ENCODE assay signal across 30 cellular contexts in the genomic region with DNA sequence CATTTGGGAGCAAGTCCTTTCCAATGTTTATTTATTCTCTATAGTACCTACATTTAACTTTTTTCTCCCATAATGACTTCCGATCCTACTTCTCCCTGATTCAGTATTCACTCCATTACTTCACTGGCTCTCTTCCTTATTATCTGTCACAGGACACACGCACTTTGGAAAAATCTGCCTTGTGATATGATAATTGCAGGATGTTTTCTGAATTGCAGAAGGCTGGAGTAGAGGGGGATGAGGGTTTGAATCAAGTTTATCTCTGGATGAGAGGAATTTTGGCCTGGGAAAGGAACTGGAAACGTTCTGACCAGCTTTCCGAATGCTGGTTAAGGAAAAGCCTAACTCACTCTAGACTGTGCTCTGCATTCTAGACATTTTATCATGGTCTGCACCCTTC.
DNase-seq lines count a peak whose midpoint lies in the region; ATAC-seq and TF ChIP-seq lines count a peak whose summit lies in the region.
"Had no signal": no experiment of that assay in that cellular context is flagged by ENCODE, and none has a peak within 500 bp of the region (broad histone marks: within the 10 kb centered on the region; RNA-seq: fewer than 3 reads in every experiment).

No MANE protein-coding gene starts in this region.

- H3K27ac Mint-ChIP-seq in MCF 10A (ENCODE audit: low read depth, unreplicated experiment), result peak overlapping the region; percentile 72
- H3K27ac Mint-ChIP-seq: activated naive CD8-positive, alpha-beta T cell treated with anti-CD3 and anti-CD28 coated beads, Interleukin-2, amount 50 U/mL, for 24 hours; CD8-positive, alpha-beta T cell; natural killer cell treated with Interleukin-12 subunit alpha and Interleukin-12 subunit beta and Interleukin-15 and Interleukin-18, amount 100 ng/mL, for 72 hours; stimulated activated naive CD8-positive, alpha-beta T cell treated with anti-CD3 and anti-CD28 coated beads, Interleukin-15, amount 100 ng/mL, for 72 hours had no signal

- no peak overlapping the region for H3K4me3 ChIP-seq in mammary epithelial cell (replicated peaks in 1 of 3; ENCODE audit: insufficient read depth in 1 of 3, low read depth in 2 of 3, low read length in 3 of 3)
- H3K4me3 ChIP-seq in brain microvascular endothelial cell (ENCODE audit: low read depth, low read length), result no peak overlapping the region
- no peak overlapping the region for H3K4me3 ChIP-seq in mesendoderm (ENCODE audit: low read length)
- H3K4me3 ChIP-seq: GM23248, left lung, tibial artery had no signal

- peaks cover 26% of the 10 kb centered on the region for H4K20me1 ChIP-seq in mammary epithelial cell (ENCODE audit: insufficient read depth, low read length)

- TF ChIP-seq CTCF in MCF 10A (IDR thresholded peaks at IDR 0.05; ENCODE audit: unreplicated experiment) (no peak), mammary epithelial cell (conservative IDR thresholded peaks at IDR 0.05 in 1 of 2, IDR thresholded peaks at IDR 0.05 in 1 of 2; ENCODE audit: extremely low read depth in 1 of 2, insufficient read depth in 1 of 2, low read depth in 1 of 2, low read length in 2 of 2) (no peak), brain microvascular endothelial cell (IDR thresholded peaks at IDR 0.05; ENCODE audit: low read depth, low read length, missing control alignments) (no peak)

- no peaks in the 10 kb centered on the region for H3K9me3 Mint-ChIP-seq in MCF 10A (ENCODE audit: unreplicated experiment)
- H3K9me3 Mint-ChIP-seq: activated naive CD8-positive, alpha-beta T cell treated with anti-CD3 and anti-CD28 coated beads, Interleukin-2, amount 50 U/mL, for 24 hours; CD8-positive, alpha-beta T cell; natural killer cell treated with Interleukin-12 subunit alpha and Interleukin-12 subunit beta and Interleukin-15 and Interleukin-18, amount 100 ng/mL, for 72 hours; stimulated activated naive CD8-positive, alpha-beta T cell treated with anti-CD3 and anti-CD28 coated beads, Interleukin-15, amount 100 ng/mL, for 72 hours had no signal

- peaks cover 53% of the 10 kb centered on the region for H3K4me1 Mint-ChIP-seq in MCF 10A (ENCODE audit: insufficient read depth, unreplicated experiment)
- H3K4me1 Mint-ChIP-seq: activated naive CD8-positive, alpha-beta T cell treated with anti-CD3 and anti-CD28 coated beads, Interleukin-2, amount 50 U/mL, for 24 hours; stimulated activated naive CD8-positive, alpha-beta T cell treated with anti-CD3 and anti-CD28 coated beads, Interleukin-15, amount 100 ng/mL, for 72 hours had no signal

- H2AK5ac ChIP-seq in mesendoderm (ENCODE audit: low read length), result no peak overlapping the region

- CTCF ChIA-PET in MCF 10A (lab: Yijun Ruan, JAX), result no interaction called here
- CTCF ChIA-PET in mammary epithelial cell (lab: Charles Lee; ENCODE audit: low non-redundant PET), result no interaction called here

- no peak overlapping the region for H3K9ac ChIP-seq in mammary epithelial cell (ENCODE audit: insufficient read depth, low read length)
- no peak overlapping the region for H3K9ac ChIP-seq in mesendoderm (ENCODE audit: low read length)
- H3K9ac ChIP-seq: GM23248 had no signal

- 96% methylated on average over 4 of the region's 4 CpGs for WGBS in mammary epithelial cell (ENCODE audit: low coverage, missing lambda C conversion rate)
- WGBS in mesendoderm (ENCODE audit: extremely low coverage, insufficient coverage, low lambda C conversion rate), result no CpG with 5 or more reads among the region's 4 CpGs

- peak overlapping the region; percentile 97 for H2BK15ac ChIP-seq in mesendoderm (replicated peaks; ENCODE audit: low read depth)

- no peak overlapping the region for H2BK5ac ChIP-seq in mesendoderm (ENCODE audit: low read length)

- BruUV-seq in MCF 10A (replicated peaks; lab: Mats Ljungman, UMichigan) (no TSS peak), mammary epithelial cell (replicated peaks; lab: Mats Ljungman, UMichigan) (no TSS peak)

- no peaks in the 10 kb centered on the region for H3K27me3 Mint-ChIP-seq in MCF 10A (ENCODE audit: insufficient read depth, unreplicated experiment)

- H4K5ac ChIP-seq in mesendoderm (ENCODE audit: low read length), result no peak overlapping the region

- H3K27me3 ChIP-seq in mammary epithelial cell (ENCODE audit: insufficient read depth, low read length), result no peaks in the 10 kb centered on the region
- no peaks in the 10 kb centered on the region for H3K27me3 ChIP-seq in brain microvascular endothelial cell (replicated peaks)
- H3K27me3 ChIP-seq in mesendoderm (ENCODE audit: insufficient read depth, low read length, poor library complexity), result no peaks in the 10 kb centered on the region
- H3K27me3 ChIP-seq: left lung had no signal

- H3K36me3 Mint-ChIP-seq in MCF 10A (ENCODE audit: insufficient read depth, unreplicated experiment), result peaks cover 27% of the 10 kb centered on the region
- H3K36me3 Mint-ChIP-seq: CD8-positive, alpha-beta T cell; natural killer cell treated with Interleukin-12 subunit alpha and Interleukin-12 subunit beta and Interleukin-15 and Interleukin-18, amount 100 ng/mL, for 72 hours had no signal

- H2AFZ ChIP-seq in mammary epithelial cell (ENCODE audit: low read depth, low read length), result no peak overlapping the region
- H2AFZ ChIP-seq: GM23248 had no signal

- H4K8ac ChIP-seq in mesendoderm (ENCODE audit: low read depth, low read length), result no peak overlapping the region

- DNase-seq in MCF 10A (ENCODE audit: unreplicated experiment) (no peak), mammary epithelial cell (no peak), brain microvascular endothelial cell (no peak), mesendoderm (no peak), cortex of kidney (lab: John Stamatoyannopoulos, UW) (no peak), NCI-H1436 treated with DMSO at 0.1 percent for 48 hours (lab: John Stamatoyannopoulos, UW) (no peak)
- DNase-seq: 8988T; activated CD4-positive, CD25-positive, alpha-beta regulatory T cell treated with anti-CD3 and anti-CD28 coated beads, Interleukin-2, amount 50 U/mL, for 72 hours; activated gamma-delta T cell treated with Interleukin-2 at 50 U/mL for 16 hours; activated naive CD8-positive, alpha-beta T cell treated with anti-CD3 and anti-CD28 coated beads, Interleukin-2, amount 50 U/mL, for 24 hours; AML-193; CD8-positive, alpha-beta T cell; DMS53; effector CD8-positive, alpha-beta T cell; foreskin melanocyte; GDM1; GM23248; left lung; NCI-H1092; NCI-H2029 treated with DMSO at 0.1 percent for 48 hours; NCI-H226; NCI-H748 treated with DMSO at 0.1 percent for 48 hours; SHP77 treated with DMSO at 0.1 percent for 48 hours; stimulated activated naive CD8-positive, alpha-beta T cell treated with anti-CD3 and anti-CD28 coated beads, Interleukin-15, amount 100 ng/mL, for 72 hours; T-helper 1 cell; tibial artery had no signal

- POLR2A ChIA-PET in MCF 10A (lab: Yijun Ruan, JAX), result interaction anchor here (1.2 to 2.3 kb wide), 4 partner anchors 10 to 70 kb away, joined by 3 to 8 read pairs (median 4); no protein-coding TSS in a partner anchor

- peaks cover 97% of the 10 kb centered on the region for H3K79me2 ChIP-seq in mammary epithelial cell (ENCODE audit: insufficient read depth, low read length)
- H3K79me2 ChIP-seq in mesendoderm (ENCODE audit: control insufficient read depth, insufficient read depth, low read length), result peaks cover 1% of the 10 kb centered on the region

- no peak overlapping the region for H3K4me3 Mint-ChIP-seq in MCF 10A (ENCODE audit: unreplicated experiment)
- H3K4me3 Mint-ChIP-seq: activated naive CD8-positive, alpha-beta T cell treated with anti-CD3 and anti-CD28 coated beads, Interleukin-2, amount 50 U/mL, for 24 hours; CD8-positive, alpha-beta T cell; natural killer cell treated with Interleukin-12 subunit alpha and Interleukin-12 subunit beta and Interleukin-15 and Interleukin-18, amount 100 ng/mL, for 72 hours; stimulated activated naive CD8-positive, alpha-beta T cell treated with anti-CD3 and anti-CD28 coated beads, Interleukin-15, amount 100 ng/mL, for 72 hours had no signal

- no peak overlapping the region for H3K56ac ChIP-seq in mesendoderm (ENCODE audit: low read length)

- intact Hi-C loops in MCF 10A (cut with micrococcal nuclease), result no loop called here
- intact Hi-C loops in mammary epithelial cell (cut with micrococcal nuclease), result no loop called here

- no peak overlapping the region for H3K23ac ChIP-seq in mesendoderm (ENCODE audit: low read length)

- no peak overlapping the region for H2BK120ac ChIP-seq in mesendoderm (ENCODE audit: low read depth, low read length)

- H3K4me2 ChIP-seq in mammary epithelial cell (ENCODE audit: insufficient read depth, low read depth, low read length) (no peak overlapping the region), mesendoderm (ENCODE audit: low read length) (no peak overlapping the region)

- no peak overlapping the region for H3K4ac ChIP-seq in mesendoderm (ENCODE audit: low read depth, low read length)

- in situ Hi-C loops in mammary epithelial cell (cut with MboI; ENCODE audit: low sequenced_read_pairs in 2 of 2) (no loop called here), brain microvascular endothelial cell (cut with HindIII; ENCODE audit: low pct_ligation_motif_present, low sequenced_read_pairs) (no loop called here)

- H3K18ac ChIP-seq in mesendoderm (ENCODE audit: low read length), result no peak overlapping the region

- H3K79me1 ChIP-seq in mesendoderm (ENCODE audit: low read length), result no peaks in the 10 kb centered on the region

- dilution Hi-C loops in mammary epithelial cell (cut with HindIII; ENCODE audit: low sequenced_read_pairs), result no loop called here

- no peaks in the 10 kb centered on the region for H3K9me3 ChIP-seq in mammary epithelial cell (replicated peaks; ENCODE audit: insufficient read depth, low read length)
- H3K9me3 ChIP-seq: left lung, tibial artery had no signal

- ATAC-seq in HG02642 (IDR thresholded peaks at IDR 0.05; ENCODE audit: poor library complexity, unreplicated experiment), result no peak
- no peak for ATAC-seq in HG03469 (IDR thresholded peaks at IDR 0.05; ENCODE audit: unreplicated experiment)
- ATAC-seq: activated naive CD8-positive, alpha-beta T cell treated with anti-CD3 and anti-CD28 coated beads, Interleukin-2, amount 50 U/mL, for 24 hours; CD8-positive, alpha-beta T cell; left lung; natural killer cell treated with Interleukin-12 subunit alpha and Interleukin-12 subunit beta and Interleukin-15 and Interleukin-18, amount 100 ng/mL, for 72 hours; sciatic nerve; stimulated activated naive CD8-positive, alpha-beta T cell treated with anti-CD3 and anti-CD28 coated beads, Interleukin-15, amount 100 ng/mL, for 72 hours had no signal

- H3K36me3 ChIP-seq in mammary epithelial cell (ENCODE audit: insufficient read depth, low read length) (peaks cover 16% of the 10 kb centered on the region), brain microvascular endothelial cell (replicated peaks) (peaks cover 7% of the 10 kb centered on the region), mesendoderm (ENCODE audit: control insufficient read depth, insufficient read depth, low read length) (no peaks in the 10 kb centered on the region)
- H3K36me3 ChIP-seq: left lung, tibial artery had no signal

- H3K27ac ChIP-seq in mammary epithelial cell (ENCODE audit: insufficient read depth, low read depth, low read length) (no peak overlapping the region), brain microvascular endothelial cell (peak overlapping the region; percentile 6), mesendoderm (ENCODE audit: low read depth, low read length) (no peak overlapping the region)
- H3K27ac ChIP-seq: GM23248, left lung, tibial artery had no signal

- H3K4me1 ChIP-seq in mammary epithelial cell (ENCODE audit: insufficient read depth, low read length) (peaks cover 36% of the 10 kb centered on the region), mesendoderm (ENCODE audit: control insufficient read depth, low read depth, low read length) (peaks cover 19% of the 10 kb centered on the region)
- H3K4me1 ChIP-seq: left lung, tibial artery had no signal
